Comparison of ENCODE assay signal across 11 cellular contexts in the genomic region with DNA sequence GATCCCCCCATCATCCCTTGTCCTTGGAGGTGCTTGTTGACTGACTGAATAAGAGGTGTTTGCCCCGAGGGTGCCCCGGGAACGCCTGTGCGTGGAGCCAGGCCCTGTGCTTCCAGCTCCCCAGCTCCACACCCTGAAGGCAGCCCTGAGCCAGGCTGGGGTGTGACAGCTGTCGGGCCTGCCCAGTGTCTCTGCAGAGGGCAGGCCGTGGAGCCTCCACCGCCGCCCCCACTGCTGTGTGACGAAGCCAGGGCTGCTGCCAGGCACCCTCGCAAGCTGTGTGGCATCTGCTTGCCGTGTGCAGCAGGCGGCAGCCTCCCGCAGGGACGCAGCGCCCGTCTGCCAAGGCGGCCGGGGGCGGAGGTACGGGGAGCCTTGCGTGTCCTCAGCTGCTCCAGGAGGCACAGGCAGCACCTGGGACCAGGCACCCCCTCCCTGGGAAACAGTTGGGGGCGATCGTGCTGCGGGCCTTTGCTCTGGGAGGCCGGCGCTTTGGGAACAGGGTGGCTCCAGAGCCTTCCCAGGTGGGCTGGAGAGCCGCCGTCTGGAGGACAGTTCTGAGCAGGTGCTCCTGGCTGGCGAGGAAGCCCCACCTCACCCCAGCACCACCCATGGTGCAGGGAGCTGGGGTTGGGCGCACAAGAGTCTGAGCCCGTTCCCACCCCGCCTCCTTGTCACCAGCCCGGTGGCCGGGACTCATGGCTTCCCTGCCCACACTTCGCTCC. TPM values are rescaled to one million over a fixed set of nuclear protein-coding genes. Genes with fewer than 3 reads are reported as not detected.
DNase-seq lines count a peak whose midpoint lies in the region; ATAC-seq and TF ChIP-seq lines count a peak whose summit lies in the region.
"Had no signal": no experiment of that assay in that cellular context is flagged by ENCODE, and none has a peak within 500 bp of the region (broad histone marks: within the 10 kb centered on the region; RNA-seq: fewer than 3 reads in every experiment).

No MANE protein-coding gene starts in this region.

- no peak overlapping the region for H3K27ac ChIP-seq in H9 (ENCODE audit: insufficient read length, low read depth, low read length)
- H3K27ac ChIP-seq in gastroesophageal sphincter = no peak overlapping the region
- H3K27ac ChIP-seq in psoas muscle = peak overlapping the region; percentile 77
- H3K27ac ChIP-seq: SJSA1 had no signal

- H4K91ac ChIP-seq in H9 (ENCODE audit: insufficient read length, low read depth, low read length) = no peak overlapping the region

- H3K36me3 ChIP-seq in gastroesophageal sphincter (peaks cover 0 to 31% of the 10 kb centered on the region in 2 donors), psoas muscle (ENCODE audit: insufficient read depth in 1 of 2, low read depth in 1 of 2) (no peaks in the 10 kb centered on the region)

- H3K27me3 ChIP-seq in H9 (ENCODE audit: insufficient read depth, low read length) (no peaks in the 10 kb centered on the region), gastroesophageal sphincter (no peaks in the 10 kb centered on the region), psoas muscle (ENCODE audit: insufficient read depth in 3 of 3, low read length in 2 of 3) (no peaks in the 10 kb centered on the region)
- H3K27me3 ChIP-seq: SJSA1 had no signal

- H3K4me3 ChIP-seq in gastroesophageal sphincter = no peak overlapping the region
- peak overlapping the region; percentile 45 for H3K4me3 ChIP-seq in psoas muscle
- H3K4me3 ChIP-seq: SJSA1 had no signal

- peak; percentile 22 for ATAC-seq in gastroesophageal sphincter
- peak; percentile 82 to 86 (median 84) for ATAC-seq in psoas muscle

- peaks cover 2% of the 10 kb centered on the region; the same call in 1 of the 2 replicates for H3K79me2 ChIP-seq in H9 (ENCODE audit: insufficient read depth, low read length)

- H3K4me2 ChIP-seq in H9 (ENCODE audit: insufficient read depth, insufficient read length, low read length) = no peak overlapping the region

- WGBS in H9 (ENCODE audit: extremely low coverage, insufficient read length, low lambda C conversion rate) = no CpG with 5 or more reads among the region's 35 CpGs
- no CpG with 5 or more reads among the region's 35 CpGs for WGBS in gastroesophageal sphincter (ENCODE audit: low coverage in 1 of 2), 2 donors
- 33 to 52% (median 46%) methylated on average over 30 to 35 of the region's 35 CpGs for WGBS in psoas muscle, 3 donors

- H3T11ph ChIP-seq in H9 (ENCODE audit: low read length) = no peak overlapping the region

- no peak for TF ChIP-seq POLR2A in gastroesophageal sphincter (IDR thresholded peaks at IDR 0.05)

- H3K9ac ChIP-seq in H9 (ENCODE audit: extremely low read depth, insufficient read length, low read length) = no peak overlapping the region

- intact Hi-C loops in psoas muscle (cut with DNase I) = no loop called here

- no peak overlapping the region for H2AK5ac ChIP-seq in H9 (ENCODE audit: insufficient read length, low read length)

- H4K5ac ChIP-seq in H9 (ENCODE audit: insufficient read length, low read depth, low read length) = no peak overlapping the region

- no peak overlapping the region for H2BK12ac ChIP-seq in H9 (ENCODE audit: insufficient read length, low read depth, low read length)

- H3K36me3 Mint-ChIP-seq in H9 (ENCODE audit: insufficient read depth in 1 of 3, low read depth in 3 of 3) = peaks cover 2 to 31% (median 19%) of the 10 kb centered on the region in 3 experiments; a peak in 6 of 7 replicates

- H3K4me1 ChIP-seq in H9 (ENCODE audit: insufficient read depth, low read length) (no peaks in the 10 kb centered on the region), gastroesophageal sphincter (peaks cover 0 to 54% (median 7%) of the 10 kb centered on the region in 3 donors), psoas muscle (peaks cover 56% of the 10 kb centered on the region)
- H3K4me1 ChIP-seq: SJSA1 had no signal

- no peaks in the 10 kb centered on the region for H3K9me3 Mint-ChIP-seq in H9

- peak overlapping the region in 2 of 3 experiments; percentile 39 to 76; a peak in 2 of 7 replicates for H3K27ac Mint-ChIP-seq in H9

- no peaks in the 10 kb centered on the region for H3K9me3 ChIP-seq in H9 (ENCODE audit: control insufficient read depth, low read depth, low read length)
- H3K9me3 ChIP-seq in gastroesophageal sphincter = no peaks in the 10 kb centered on the region
- no peaks in the 10 kb centered on the region for H3K9me3 ChIP-seq in psoas muscle
- H3K9me3 ChIP-seq: SJSA1 had no signal

- no peak overlapping the region; the same call in 1 of the 2 replicates for H3K14ac ChIP-seq in H9 (ENCODE audit: insufficient read depth, low read length)

- H4K8ac ChIP-seq in H9 (replicated peaks; ENCODE audit: insufficient read length, low read depth, low read length) = no peak overlapping the region

- H3K23me2 ChIP-seq in H9 (ENCODE audit: insufficient read length, low read depth, low read length, poor library complexity, severe bottlenecking) = no peaks in the 10 kb centered on the region

- TF ChIP-seq EP300 in gastroesophageal sphincter (IDR thresholded peaks at IDR 0.05) = no peak

- no peak overlapping the region for H3K4ac ChIP-seq in H9 (ENCODE audit: low read depth, low read length)

- no peak overlapping the region for H2AFZ ChIP-seq in H9 (ENCODE audit: low read length)

- DNase-seq in H9 (no peak), NCI-H510A treated with DMSO at 0.1 percent for 48 hours (lab: John Stamatoyannopoulos, UW) (peak; percentile 92), psoas muscle (peak; percentile 82 to 93), OCI-M2 (lab: John Stamatoyannopoulos, UW; ENCODE audit: unreplicated experiment) (no peak), pons (ENCODE audit: low spot score) (no peak)
- DNase-seq in stimulated activated CD8-positive, alpha-beta memory T cell treated with anti-CD3 and anti-CD28 coated beads, Interleukin-4, amount 100 ng/mL, for 48 hours = no peak
- no peak for DNase-seq in stimulated activated CD4-positive, alpha-beta T cell treated with anti-CD3 and anti-CD28 coated beads, Interleukin-4, amount 100 ng/mL, for 24 hours
- DNase-seq: activated CD4-positive, alpha-beta T cell treated with anti-CD3 and anti-CD28 coated beads for 48 hours; amniotic stem cell had no signal

- H3K56ac ChIP-seq in H9 (ENCODE audit: insufficient read length, low read depth, low read length) = no peak overlapping the region

- TF ChIP-seq CTCF in H9 (conservative IDR thresholded peaks at IDR 0.05) = no peak
- TF ChIP-seq CTCF in gastroesophageal sphincter (IDR thresholded peaks at IDR 0.05) = no peak
- TF ChIP-seq CTCF in psoas muscle (IDR thresholded peaks at IDR 0.05) = no peak

- no peaks in the 10 kb centered on the region for H3K27me3 Mint-ChIP-seq in H9 (ENCODE audit: low read depth)

- H2BK5ac ChIP-seq in H9 (ENCODE audit: insufficient read length, low read length) = no peak overlapping the region

- H3K4me3 Mint-ChIP-seq in H9 = no peak overlapping the region; a peak in 1 of 5 replicates

- H4K20me1 ChIP-seq in H9 (ENCODE audit: control insufficient read depth, insufficient read depth, insufficient read length) = no peaks in the 10 kb centered on the region

- H3K18ac ChIP-seq in H9 (ENCODE audit: insufficient read length, low read depth, low read length) = no peak overlapping the region

- H3K23ac ChIP-seq in H9 (ENCODE audit: insufficient read length, low read depth, low read length) = no peak overlapping the region

- no peak overlapping the region for H2BK20ac ChIP-seq in H9 (ENCODE audit: low read depth, low read length, poor library complexity, severe bottlenecking)

- peaks cover 6% of the 10 kb centered on the region for H3K79me1 ChIP-seq in H9 (ENCODE audit: insufficient read depth, low read depth, low read length, poor library complexity, severe bottlenecking)

- no peak overlapping the region for H2BK15ac ChIP-seq in H9 (ENCODE audit: low read depth, low read length)

- peaks cover 6 to 10% of the 10 kb centered on the region in 2 experiments; a peak in 3 of 4 replicates for H3K4me1 Mint-ChIP-seq in H9

- H2BK120ac ChIP-seq in H9 (ENCODE audit: low read depth, low read length, poor library complexity, severe bottlenecking) = no peak overlapping the region

RNA-seq across cellular contexts. Expression of a gene that starts 26.6 kb away (rescaled TPM):
- 123 and 125 TPM in 2 replicates for total RNA-seq in H9 (2021)
- 10 to 100 TPM; 23.4 to 65.5 (median 52.5) TPM for total RNA-seq in gastroesophageal sphincter
- 10 to 100 TPM; 47.0 to 90.5 (median 64.6) TPM for total RNA-seq in psoas muscle
- 10 to 100 TPM; 10.8 to 34.7 (median 22.0) TPM for polyA plus RNA-seq in psoas muscle

RNA-seq across cellular contexts. Expression of a gene that starts 49.1 kb away (rescaled TPM):
- 52.7 and 53.2 TPM in 2 replicates for total RNA-seq in H9 (2021)
- 1 to 10 TPM in 1 of 4 donors, under 1 TPM in 3; 0.15 to 1.4 (median 0.66) TPM for total RNA-seq in gastroesophageal sphincter
- total RNA-seq in psoas muscle = 1 to 10 TPM; 1.5 to 2.0 (median 1.7) TPM
- 1 to 10 TPM in 2 of 3 donors, under 1 TPM in 1; 0.93 to 1.2 (median 1.0) TPM for polyA plus RNA-seq in psoas muscle

Comparison
In these comparisons a context has a peak if more than half of its experiments do, and no peak if none do; other contexts are left out.
1. DNase-seq: peak in NCI-H510A treated with DMSO at 0.1 percent for 48 hours (single experiment) and psoas muscle (2 of 2); none in H9 (single experiment), OCI-M2 (single experiment), stimulated activated CD8-positive, alpha-beta memory T cell treated with anti-CD3 and anti-CD28 coated beads, Interleukin-4, amount 100 ng/mL, for 48 hours (single experiment), pons (single experiment) and stimulated activated CD4-positive, alpha-beta T cell treated with anti-CD3 and anti-CD28 coated beads, Interleukin-4, amount 100 ng/mL, for 24 hours (single experiment).
2. RNA of a gene that starts 49.1 kb away (total RNA-seq): 52.7 to 53.2 TPM in H9; 1.5 to 2.0 TPM in psoas muscle and 0.15 to 1.4 TPM in gastroesophageal sphincter; every median in the first group is over 10 times any median in the second.